37 cellular contexts compared by ENCODE assay signal in genomic region chr3:12773030-12773723, GRCh38. TPM values are rescaled to one million over a fixed set of nuclear protein-coding genes. Genes with fewer than 3 reads are reported as not detected.
"Had no signal": no experiment of that assay in that cellular context is flagged by ENCODE, and none has a peak within 500 bp of the region (broad histone marks: within the 10 kb centered on the region; RNA-seq: fewer than 3 reads in every experiment).

No MANE protein-coding gene starts in this region.

- H3K27ac Mint-ChIP-seq: activated CD4-positive, alpha-beta memory T cell treated with anti-CD3 and anti-CD28 coated beads for 36 hours; activated CD4-positive, alpha-beta T cell treated with anti-CD3 and anti-CD28 coated beads, Interleukin-2, amount 10 ng/mL, durations not matched to agents 24 days and 14 days; activated T-cell treated with anti-CD3 and anti-CD28 coated beads, Interleukin-2, amount 50 U/mL, for 24 hours; activated T-helper 17 cell treated with anti-CD3 and anti-CD28 coated beads, Interleukin-2, amount 50 U/mL, for 72 hours; mesothelial cell of epicardium; stimulated activated memory B cell treated with anti-CD40 and anti-IgM and Interleukin-4, amounts not matched to agents 10 μg/mL and 1 μg/mL and 100 μg/mL, for 72 hours; T-helper 17 cell had no signal

- H3K9me3 Mint-ChIP-seq: activated CD4-positive, alpha-beta memory T cell treated with anti-CD3 and anti-CD28 coated beads for 36 hours; activated CD4-positive, alpha-beta T cell treated with anti-CD3 and anti-CD28 coated beads, Interleukin-2, amount 10 ng/mL, durations not matched to agents 24 days and 14 days; activated T-cell treated with anti-CD3 and anti-CD28 coated beads, Interleukin-2, amount 50 U/mL, for 24 hours; activated T-helper 17 cell treated with anti-CD3 and anti-CD28 coated beads, Interleukin-2, amount 50 U/mL, for 72 hours; central memory CD8-positive, alpha-beta T cell; neural crest cell had no signal

- H3K4me1 ChIP-seq: pancreas, psoas muscle, tibial nerve had no signal

- H3K4me1 Mint-ChIP-seq: activated T-helper 17 cell treated with anti-CD3 and anti-CD28 coated beads, Interleukin-2, amount 50 U/mL, for 72 hours; central memory CD8-positive, alpha-beta T cell; neural crest cell; T-helper 17 cell had no signal

- H3K27ac ChIP-seq: gastrocnemius medialis, pancreas, psoas muscle, sigmoid colon, tibial nerve had no signal

- DNase-seq: activated CD4-positive, alpha-beta memory T cell treated with anti-CD3 and anti-CD28 coated beads for 36 hours; activated CD4-positive, alpha-beta T cell treated with anti-CD3 and anti-CD28 coated beads, Interleukin-2, amount 10 ng/mL, durations not matched to agents 24 days and 14 days; activated CD4-positive, CD25-positive, alpha-beta regulatory T cell treated with anti-CD3 and anti-CD28 coated beads, Interleukin-2, amount 50 U/mL, for 72 hours; activated CD8-positive, alpha-beta memory T cell treated with anti-CD3 and anti-CD28 coated beads, Interleukin-2, amount 50 U/mL, for 4 hours; activated gamma-delta T cell treated with Interleukin-2 at 50 U/mL for 16 hours; activated naive CD4-positive, alpha-beta T cell treated with anti-CD3 and anti-CD28 coated beads, Interleukin-2, amount 50 U/mL, for 16 hours; activated T-cell treated with anti-CD3 and anti-CD28 coated beads, Interleukin-2, amount 50 U/mL, for 24 hours; anterior cingulate cortex; effector CD8-positive, alpha-beta T cell; erythroblast; gastrocnemius medialis; glutamatergic neuron; islet precursor cell; left cardiac atrium; left ventricle myocardium superior; naive thymus-derived CD4-positive, alpha-beta T cell; nucleus accumbens; pancreas; psoas muscle; sigmoid colon; small intestine; stimulated activated CD4-positive, alpha-beta T cell treated with anti-CD3 and anti-CD28 coated beads, Interleukin-1b, Interleukin-23, amount 100 ng/mL, for 48 hours; stimulated activated CD4-positive, alpha-beta T cell treated with anti-CD3 and anti-CD28 coated beads, Interleukin-4, amount 100 ng/mL, for 4 hours; stimulated activated CD8-positive, alpha-beta memory T cell treated with anti-CD3 and anti-CD28 coated beads, Interleukin-4, amount 100 ng/mL, for 48 hours; T-helper 17 cell; T1000 had no signal

- H3K36me3 ChIP-seq: gastrocnemius medialis, pancreas, sigmoid colon, tibial nerve had no signal

- H3K9me3 ChIP-seq: gastrocnemius medialis, pancreas, psoas muscle, sigmoid colon, tibial nerve had no signal

- FAIRE-seq: bronchial epithelial cell, colon, pancreas, small intestine had no signal

- ATAC-seq: activated T-helper 17 cell treated with anti-CD3 and anti-CD28 coated beads, Interleukin-2, amount 50 U/mL, for 72 hours; left ventricle myocardium superior; naive thymus-derived CD4-positive, alpha-beta T cell; pancreas; stimulated activated memory B cell treated with anti-CD40 and anti-IgM and Interleukin-4, amounts not matched to agents 10 μg/mL and 1 μg/mL and 100 μg/mL, for 72 hours; T-helper 17 cell had no signal

- H3K36me3 Mint-ChIP-seq: activated CD4-positive, alpha-beta memory T cell treated with anti-CD3 and anti-CD28 coated beads for 36 hours; mesothelial cell of epicardium; naive thymus-derived CD4-positive, alpha-beta T cell had no signal

- H3K4me3 Mint-ChIP-seq: activated CD4-positive, alpha-beta memory T cell treated with anti-CD3 and anti-CD28 coated beads for 36 hours; activated CD4-positive, alpha-beta T cell treated with anti-CD3 and anti-CD28 coated beads, Interleukin-2, amount 10 ng/mL, durations not matched to agents 24 days and 14 days; activated T-cell treated with anti-CD3 and anti-CD28 coated beads, Interleukin-2, amount 50 U/mL, for 24 hours; activated T-helper 17 cell treated with anti-CD3 and anti-CD28 coated beads, Interleukin-2, amount 50 U/mL, for 72 hours; central memory CD8-positive, alpha-beta T cell; mesothelial cell of epicardium; neural crest cell; stimulated activated memory B cell treated with anti-CD40 and anti-IgM and Interleukin-4, amounts not matched to agents 10 μg/mL and 1 μg/mL and 100 μg/mL, for 72 hours; T-helper 17 cell had no signal

- H3K27me3 ChIP-seq: gastrocnemius medialis, pancreas, sigmoid colon, tibial nerve had no signal

- H3K4me3 ChIP-seq: gastrocnemius medialis, pancreas, psoas muscle, sigmoid colon, tibial nerve had no signal

RNA-seq across cellular contexts. Expression of gene TMEM40, which starts 14.1 kb away (rescaled TPM):
- total RNA-seq: activated CD4-positive, alpha-beta memory T cell treated with anti-CD3 and anti-CD28 coated beads for 36 hours; activated CD4-positive, alpha-beta T cell treated with anti-CD3 and anti-CD28 coated beads, Interleukin-2, amount 10 ng/mL, durations not matched to agents 24 days and 14 days; activated CD8-positive, alpha-beta memory T cell treated with anti-CD3 and anti-CD28 coated beads for 36 hours; activated T-helper 17 cell treated with anti-CD3 and anti-CD28 coated beads, Interleukin-2, amount 50 U/mL, for 72 hours; lung microvascular endothelial cell; neural crest cell; pancreas; sigmoid colon; temporal lobe; tibial nerve had no signal
- polyA plus RNA-seq: naive thymus-derived CD4-positive, alpha-beta T cell had no signal
